ENCODE assay signal across 1 cellular context in genomic region chr1:227320476-227320875, GRCh38.
TF ChIP-seq lines count a peak whose summit lies in the region.

No MANE protein-coding gene starts in this region.

TF ChIP-seq in K562, 482 proteins besides CTCF, POLR2A, EP300 and RAD21 (continued from another document):
- no peak for TF ChIP-seq HES1 (IDR thresholded peaks at IDR 0.05; ENCODE audit: low read depth)
- no peak for TF ChIP-seq HDGF (IDR thresholded peaks at IDR 0.05)
- no peak for TF ChIP-seq PCBP1 (IDR thresholded peaks at IDR 0.05; ENCODE audit: low read depth, low read length, poor library complexity, severe bottlenecking)
- TF ChIP-seq GTF2B (IDR thresholded peaks at IDR 0.05; ENCODE audit: extremely low read depth, insufficient read length) = no peak
- TF ChIP-seq WHSC1 (IDR thresholded peaks at IDR 0.05; ENCODE audit: low read length) = no peak
- TF ChIP-seq KLF10 (CRISPR knock-in tag; IDR thresholded peaks at IDR 0.05) = no peak
- no peak for TF ChIP-seq FOXP1 (CRISPR knock-in tag; IDR thresholded peaks at IDR 0.05)
- no peak for TF ChIP-seq FOXK2 (conservative IDR thresholded peaks at IDR 0.05 in 1 of 2, IDR thresholded peaks at IDR 0.05 in 1 of 2; ENCODE audit: low read depth in 2 of 2)
